Comparison of ENCODE assay signal across 24 cellular contexts in genomic region chr20:4569882-4570281, GRCh38.
"Had no signal": no experiment of that assay in that cellular context is flagged by ENCODE, and none has a peak within 500 bp of the region (broad histone marks: within the 10 kb centered on the region; RNA-seq: fewer than 3 reads in every experiment).

No MANE protein-coding gene starts in this region.

- H3K9me3 ChIP-seq: ascending aorta, body of pancreas had no signal

- H3K4me3 ChIP-seq: ascending aorta, body of pancreas, PC-9 had no signal

- DNase-seq: activated B cell treated with CpG ODN at 0.5 μM for 24 hours; activated CD4-positive, alpha-beta T cell treated with anti-CD3 and anti-CD28 coated beads for 1 hour; activated CD4-positive, alpha-beta T cell treated with anti-CD3 and anti-CD28 coated beads, Interleukin-2, amount 50 U/mL, for 48 hours; activated CD8-positive, alpha-beta memory T cell treated with anti-CD3 and anti-CD28 coated beads, Interleukin-2, amount 10 ng/mL, durations not matched to agents 7 days and 5 days; activated effector memory CD4-positive, alpha-beta T cell treated with Interleukin-2 at 50 U/mL for 16 hours; activated naive CD4-positive, alpha-beta T cell treated with Interleukin-2 at 50 U/mL for 16 hours; activated naive CD8-positive, alpha-beta T cell treated with anti-CD3 and anti-CD28 coated beads, Interleukin-2, amount 50 U/mL, for 24 hours; activated T-cell treated with anti-CD3 and anti-CD28 coated beads, Interleukin-2, amount 50 U/mL, for 24 hours; amniotic stem cell; body of pancreas; central memory CD4-positive, alpha-beta T cell; cortex of kidney; KG1; NCI-H1048; NCI-H1694; NCI-H2029; NCI-H2107; NCI-H226; NCI-H510A treated with DMSO at 0.1 percent for 48 hours; PC-9; SHP77 treated with DMSO at 0.1 percent for 48 hours; T-helper 17 cell; T-helper 9 cell had no signal

- H3K27me3 ChIP-seq: ascending aorta, body of pancreas had no signal

- H3K36me3 ChIP-seq: ascending aorta had no signal

- H3K4me1 ChIP-seq: ascending aorta, body of pancreas had no signal

- H3K27ac ChIP-seq: ascending aorta, body of pancreas, PC-9 had no signal
